In the genomic region with DNA sequence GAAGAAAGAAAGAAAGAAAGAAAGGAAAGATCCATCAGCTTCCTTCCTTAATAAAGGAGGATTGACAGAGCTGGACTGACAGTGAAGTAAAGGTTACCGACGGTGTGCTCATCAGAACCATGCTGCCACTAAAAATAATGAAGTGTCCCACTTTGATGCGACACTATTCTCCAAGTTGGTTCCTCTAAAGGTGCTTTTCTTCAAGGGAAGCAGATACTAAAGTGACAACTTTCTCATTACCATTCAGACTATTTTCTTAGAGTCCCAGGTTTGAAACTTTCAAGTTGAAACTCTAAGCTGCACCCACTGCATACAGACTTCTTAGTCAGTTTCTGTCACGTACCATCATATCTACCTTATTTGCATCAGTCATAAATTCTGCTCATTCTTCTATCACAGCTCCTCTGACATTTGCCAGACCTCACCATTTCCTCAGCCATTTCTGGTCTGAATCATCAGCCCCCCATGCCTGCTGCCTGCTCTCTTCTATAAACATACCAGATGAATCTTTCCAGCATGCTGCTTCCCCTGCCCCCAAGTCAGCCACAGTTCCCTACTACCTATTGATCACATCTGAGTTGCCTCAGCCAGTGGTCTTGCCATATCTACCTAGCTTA, we compare ENCODE assay signal across 1 cellular context.
TF ChIP-seq lines count a peak whose summit lies in the region.

No MANE protein-coding gene starts in this region.

TF ChIP-seq in SK-N-SH treated with all-trans-retinoic acid at 6 μM for 48 hours, 23 proteins besides CTCF, POLR2A, EP300 and RAD21 (continued from another document):
- TF ChIP-seq, protein P1, sequence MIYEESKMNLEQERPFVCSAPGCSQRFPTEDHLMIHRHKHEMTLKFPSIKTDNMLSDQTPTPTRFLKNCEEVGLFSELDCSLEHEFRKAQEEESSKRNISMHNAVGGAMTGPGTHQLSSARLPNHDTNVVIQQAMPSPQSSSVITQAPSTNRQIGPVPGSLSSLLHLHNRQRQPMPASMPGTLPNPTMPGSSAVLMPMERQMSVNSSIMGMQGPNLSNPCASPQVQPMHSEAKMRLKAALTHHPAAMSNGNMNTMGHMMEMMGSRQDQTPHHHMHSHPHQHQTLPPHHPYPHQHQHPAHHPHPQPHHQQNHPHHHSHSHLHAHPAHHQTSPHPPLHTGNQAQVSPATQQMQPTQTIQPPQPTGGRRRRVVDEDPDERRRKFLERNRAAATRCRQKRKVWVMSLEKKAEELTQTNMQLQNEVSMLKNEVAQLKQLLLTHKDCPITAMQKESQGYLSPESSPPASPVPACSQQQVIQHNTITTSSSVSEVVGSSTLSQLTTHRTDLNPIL (CRISPR knock-in tag; IDR thresholded peaks at IDR 0.05; ENCODE audit: low read depth) = no peak
- TF ChIP-seq, protein P2, sequence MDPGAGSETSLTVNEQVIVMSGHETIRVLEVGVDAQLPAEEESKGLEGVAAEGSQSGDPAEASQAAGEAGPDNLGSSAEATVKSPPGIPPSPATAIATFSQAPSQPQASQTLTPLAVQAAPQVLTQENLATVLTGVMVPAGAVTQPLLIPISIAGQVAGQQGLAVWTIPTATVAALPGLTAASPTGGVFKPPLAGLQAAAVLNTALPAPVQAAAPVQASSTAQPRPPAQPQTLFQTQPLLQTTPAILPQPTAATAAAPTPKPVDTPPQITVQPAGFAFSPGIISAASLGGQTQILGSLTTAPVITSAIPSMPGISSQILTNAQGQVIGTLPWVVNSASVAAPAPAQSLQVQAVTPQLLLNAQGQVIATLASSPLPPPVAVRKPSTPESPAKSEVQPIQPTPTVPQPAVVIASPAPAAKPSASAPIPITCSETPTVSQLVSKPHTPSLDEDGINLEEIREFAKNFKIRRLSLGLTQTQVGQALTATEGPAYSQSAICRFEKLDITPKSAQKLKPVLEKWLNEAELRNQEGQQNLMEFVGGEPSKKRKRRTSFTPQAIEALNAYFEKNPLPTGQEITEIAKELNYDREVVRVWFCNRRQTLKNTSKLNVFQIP (CRISPR knock-in tag; IDR thresholded peaks at IDR 0.05; ENCODE audit: borderline replicate concordance, low read depth) = no peak
- no peak for TF ChIP-seq ESRRG (CRISPR knock-in tag; IDR thresholded peaks at IDR 0.05)
TF ChIP-seq in SK-N-SH treated with all-trans-retinoic acid at 6 μM for 48 hours: peak in this region for 6.
